6 cellular contexts compared by ENCODE assay signal in genomic region chr19:2266183-2266993, GRCh38. TPM values are rescaled to one million over a fixed set of nuclear protein-coding genes. Genes with fewer than 3 reads are reported as not detected.
A peak's percentile ranks its signal among the peaks of the same experiment; 100 is the strongest.
DNase-seq lines count a peak whose midpoint lies in the region; ATAC-seq lines count a peak whose summit lies in the region.

No MANE protein-coding gene starts in this region.

- CTCF ChIA-PET in activated naive CD4-positive, alpha-beta T cell treated with anti-CD3 and anti-CD28 coated beads, Interleukin-2, amount 10 ng/mL, durations not matched to agents 7 days and 5 days (lab: Charles Lee) = interaction anchor here (1.2 kb wide), 2 partner anchors 9 to 110 kb away, joined by 3 read pairs; no protein-coding TSS in a partner anchor

- H3K4me3 Mint-ChIP-seq in activated naive CD4-positive, alpha-beta T cell treated with anti-CD3 and anti-CD28 coated beads, Interleukin-2, amount 10 ng/mL, durations not matched to agents 7 days and 5 days = no peak overlapping the region

- H3K27ac Mint-ChIP-seq in activated naive CD4-positive, alpha-beta T cell treated with anti-CD3 and anti-CD28 coated beads, Interleukin-2, amount 10 ng/mL, durations not matched to agents 7 days and 5 days = peak overlapping the region; percentile 15
- peak overlapping the region; percentile 71 to 72 for H3K27ac Mint-ChIP-seq in activated naive CD4-positive, alpha-beta T cell treated with anti-CD3 and anti-CD28 coated beads, Interleukin-2, amount 50 U/mL, for 72 hours

- H3K4me1 Mint-ChIP-seq in activated naive CD4-positive, alpha-beta T cell treated with anti-CD3 and anti-CD28 coated beads, Interleukin-2, amount 10 ng/mL, durations not matched to agents 7 days and 5 days = peaks cover 24% of the 10 kb centered on the region

- peak in 1 of 2 donors; percentile 22 for ATAC-seq in activated naive CD4-positive, alpha-beta T cell treated with anti-CD3 and anti-CD28 coated beads, Interleukin-2, amount 50 U/mL, for 72 hours
- ATAC-seq in GM19395 (IDR thresholded peaks at IDR 0.05; ENCODE audit: unreplicated experiment) = no peak
- ATAC-seq in GM19328 (IDR thresholded peaks at IDR 0.05; ENCODE audit: unreplicated experiment) = no peak

- H3K36me3 Mint-ChIP-seq in activated naive CD4-positive, alpha-beta T cell treated with anti-CD3 and anti-CD28 coated beads, Interleukin-2, amount 10 ng/mL, durations not matched to agents 7 days and 5 days = peaks cover 4% of the 10 kb centered on the region
- peaks cover under 1 to 2% of the 10 kb centered on the region in 2 donors for H3K36me3 Mint-ChIP-seq in activated naive CD4-positive, alpha-beta T cell treated with anti-CD3 and anti-CD28 coated beads, Interleukin-2, amount 50 U/mL, for 72 hours

- H3K9me3 Mint-ChIP-seq in activated naive CD4-positive, alpha-beta T cell treated with anti-CD3 and anti-CD28 coated beads, Interleukin-2, amount 10 ng/mL, durations not matched to agents 7 days and 5 days = no peaks in the 10 kb centered on the region
- no peaks in the 10 kb centered on the region for H3K9me3 Mint-ChIP-seq in activated naive CD4-positive, alpha-beta T cell treated with anti-CD3 and anti-CD28 coated beads, Interleukin-2, amount 50 U/mL, for 72 hours

- peak; percentile 51 for DNase-seq in activated naive CD4-positive, alpha-beta T cell treated with anti-CD3 and anti-CD28 coated beads, Interleukin-2, amount 10 ng/mL, durations not matched to agents 7 days and 5 days
- no peak for DNase-seq in activated naive CD4-positive, alpha-beta T cell treated with Interleukin-2 at 50 U/mL for 16 hours
- DNase-seq in activated naive CD4-positive, alpha-beta T cell treated with anti-CD3 and anti-CD28 coated beads, Interleukin-2, amount 50 U/mL, for 72 hours (ENCODE audit: low spot score in 2 of 2) = peak in 1 of 2 donors; percentile 63
- peak; percentile 90 for DNase-seq in medulla oblongata (ENCODE audit: extremely low spot score)

- H3K27me3 Mint-ChIP-seq in activated naive CD4-positive, alpha-beta T cell treated with anti-CD3 and anti-CD28 coated beads, Interleukin-2, amount 10 ng/mL, durations not matched to agents 7 days and 5 days = peaks cover 3% of the 10 kb centered on the region

RNA-seq across cellular contexts. Expression of gene JSRP1, which starts 10.2 kb away (rescaled TPM):
- total RNA-seq in activated naive CD4-positive, alpha-beta T cell treated with anti-CD3 and anti-CD28 coated beads, Interleukin-2, amount 50 U/mL, for 72 hours = under 1 TPM; 0.39 to 0.56 TPM

RNA-seq across cellular contexts. Expression of gene PEAK3, which starts 15.6 kb away (rescaled TPM):
- not detected for total RNA-seq in activated naive CD4-positive, alpha-beta T cell treated with anti-CD3 and anti-CD28 coated beads, Interleukin-2, amount 50 U/mL, for 72 hours

RNA-seq across cellular contexts. Expression of gene AMH, which starts 17.3 kb away (rescaled TPM):
- 1 to 10 TPM; 1.9 to 2.9 TPM for total RNA-seq in activated naive CD4-positive, alpha-beta T cell treated with anti-CD3 and anti-CD28 coated beads, Interleukin-2, amount 50 U/mL, for 72 hours

RNA-seq across cellular contexts. Expression of gene SF3A2, which starts 29.8 kb away (rescaled TPM):
- 100 to 1,000 TPM; 145 to 154 TPM for total RNA-seq in activated naive CD4-positive, alpha-beta T cell treated with anti-CD3 and anti-CD28 coated beads, Interleukin-2, amount 50 U/mL, for 72 hours

RNA-seq across cellular contexts. Expression of gene PLEKHJ1, which starts 30.3 kb away (rescaled TPM):
- 10 to 100 TPM; 41.9 to 69.9 TPM for total RNA-seq in activated naive CD4-positive, alpha-beta T cell treated with anti-CD3 and anti-CD28 coated beads, Interleukin-2, amount 50 U/mL, for 72 hours
